8 cellular contexts compared by ENCODE assay signal in genomic region chr7:152341039-152341913, GRCh38.
A peak's percentile ranks its signal among the peaks of the same experiment; 100 is the strongest.
DNase-seq lines count a peak whose midpoint lies in the region; ATAC-seq and TF ChIP-seq lines count a peak whose summit lies in the region.

No MANE protein-coding gene starts in this region.

- ATAC-seq in HG02884 (IDR thresholded peaks at IDR 0.05; ENCODE audit: unreplicated experiment) = peak; percentile 58

- TF ChIP-seq CTCF in GM10266 (IDR thresholded peaks at IDR 0.05; ENCODE audit: control insufficient read depth, insufficient read depth, low read depth, missing control alignments) = peak; percentile 41

- DNase-seq in A172 (ENCODE audit: low spot score) (peak; percentile 47), GM10266 (ENCODE audit: extremely low spot score) (no peak), NCI-H460 (ENCODE audit: extremely low read depth, low read depth) (peak; percentile 55), dermis blood vessel endothelial cell (peak; percentile 82), lung microvascular endothelial cell (ENCODE audit: low read depth in 2 of 2) (peak; percentile 78 to 86), NCI-H128 (lab: John Stamatoyannopoulos, UW; ENCODE audit: unreplicated experiment) (no peak)
- DNase-seq in stimulated activated CD4-positive, alpha-beta T cell treated with anti-CD3 and anti-CD28 coated beads, Interleukin-15, amount 100 ng/mL, for 24 hours = no peak

Comparison
In these comparisons a context has a peak if more than half of its experiments do, and no peak if none do; other contexts are left out.
1. DNase-seq: peak in A172 (single experiment), NCI-H460 (single experiment), dermis blood vessel endothelial cell (single experiment) and lung microvascular endothelial cell (2 of 2); none in GM10266 (single experiment), NCI-H128 (single experiment) and stimulated activated CD4-positive, alpha-beta T cell treated with anti-CD3 and anti-CD28 coated beads, Interleukin-15, amount 100 ng/mL, for 24 hours (single experiment).